In the genomic region with DNA sequence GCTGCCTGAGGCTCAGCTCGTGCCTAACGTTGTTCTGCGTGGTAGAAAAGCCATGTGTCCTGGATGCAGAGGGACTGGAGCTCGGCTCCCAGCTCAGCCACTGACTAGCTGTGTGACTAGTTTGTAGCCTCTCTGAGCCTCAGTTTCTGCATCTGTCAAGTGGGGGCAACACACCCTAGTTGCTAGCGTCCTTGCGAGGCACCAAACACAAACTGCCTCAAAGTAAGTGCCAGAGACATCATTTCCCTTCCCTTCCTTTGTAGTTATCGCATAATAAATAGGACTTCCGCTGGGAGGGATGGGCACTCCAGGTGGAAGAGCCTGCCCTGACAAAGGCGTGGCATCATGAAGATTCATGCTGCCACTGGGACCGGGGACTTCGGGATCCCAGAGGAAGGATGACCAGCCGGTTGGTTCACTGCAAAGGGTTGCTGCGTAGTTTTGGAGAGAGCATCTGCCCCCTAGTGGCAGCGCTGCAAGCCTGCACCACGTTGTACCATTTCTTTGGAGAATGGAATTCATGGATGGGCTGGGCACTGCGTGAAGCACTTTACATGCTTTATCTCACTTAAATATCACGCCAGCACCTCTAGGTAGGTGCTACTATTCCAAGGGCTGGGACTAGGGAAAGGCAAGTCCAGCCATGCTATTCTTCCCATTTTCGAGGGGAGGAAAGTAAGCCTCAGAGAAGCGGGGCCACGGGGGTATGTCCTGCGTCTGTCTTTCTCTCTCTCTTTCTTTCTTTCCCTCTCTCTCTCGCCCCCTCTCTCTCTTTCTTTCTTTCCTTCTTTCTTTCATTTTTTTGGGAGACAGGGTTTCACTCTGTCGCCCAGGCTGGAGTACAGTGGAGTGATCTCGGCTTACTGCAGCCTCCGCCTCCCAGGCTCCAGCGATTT, we compare ENCODE assay signal across 9 cellular contexts. TPM values are rescaled to one million over a fixed set of nuclear protein-coding genes. Genes with fewer than 3 reads are reported as not detected.
DNase-seq lines count a peak whose midpoint lies in the region; ATAC-seq and TF ChIP-seq lines count a peak whose summit lies in the region.
"Had no signal": no experiment of that assay in that cellular context is flagged by ENCODE, and none has a peak within 500 bp of the region (broad histone marks: within the 10 kb centered on the region; RNA-seq: fewer than 3 reads in every experiment).

No MANE protein-coding gene starts in this region.

- ATAC-seq in HG02678 (IDR thresholded peaks at IDR 0.05; ENCODE audit: unreplicated experiment) (peak; percentile 57), WTC11 (peak; percentile 95), left colon (peak; percentile 82), HG02571 (IDR thresholded peaks at IDR 0.05; ENCODE audit: unreplicated experiment) (no peak)

- no peak overlapping the region for H3K4me3 Mint-ChIP-seq in WTC11

- CTCF ChIA-PET in WTC11 (lab: Charles Lee): interaction anchor here (0.6 to 9.0 kb wide), 11 partner anchors 9 to 63 kb away, joined by 3 to 230 read pairs (median 4); a partner anchor contains a TSS

- H3K27ac Mint-ChIP-seq in WTC11: no peak overlapping the region

- peaks cover 4% of the 10 kb centered on the region; the same call in 1 of the 2 replicates for H3K27me3 Mint-ChIP-seq in WTC11 (ENCODE audit: low read depth)

- H3K27ac ChIP-seq in caudate nucleus (ENCODE audit: low read depth, low read length): no peak overlapping the region
- H3K27ac ChIP-seq: epithelial cell of prostate had no signal

- DNase-seq in ELR (ENCODE audit: low read depth) (peak; percentile 83), NCI-H2196 treated with DMSO at 0.1 percent for 48 hours (lab: John Stamatoyannopoulos, UW; ENCODE audit: unreplicated experiment) (peak; percentile 26), WTC11 (ENCODE audit: low spot score) (peak; percentile 69), caudate nucleus (lab: John Stamatoyannopoulos, UW) (peak in 48 of 61 donors; percentile 4 to 64 (median 25)), left colon (peak; percentile 46 to 56)
- DNase-seq in stimulated activated CD4-positive, alpha-beta T cell treated with anti-CD3 and anti-CD28 coated beads, Interleukin-2, amount 100 ng/mL, for 4 hours (ENCODE audit: low read depth): peak; percentile 45

- intact Hi-C loops in left colon (cut with DNase I, micrococcal nuclease): loop anchor here (5.0 to 10.0 kb wide), 2 partner anchors 57 to 64 kb away; no protein-coding TSS in a partner anchor

- no peaks in the 10 kb centered on the region for H3K36me3 Mint-ChIP-seq in WTC11

- H3K4me1 Mint-ChIP-seq in WTC11: 0 out of 2 replicates have a peak, but pooled peaks cover 3% of the 10 kb centered on the region

- POLR2A ChIA-PET in WTC11 (lab: Charles Lee): no interaction called here

- TF ChIP-seq CTCF in WTC11 (IDR thresholded peaks at IDR 0.05): peak; percentile 95

- no peaks in the 10 kb centered on the region for H3K9me3 Mint-ChIP-seq in WTC11

TF ChIP-seq in WTC11, 78 proteins besides CTCF, POLR2A, EP300 and RAD21:
- 0 out of 2 replicates have a peak, but pooled peaks have one; percentile 8 for TF ChIP-seq GTF2I (CRISPR knock-in tag; conservative IDR thresholded peaks at IDR 0.05)
- no peak for TF ChIP-seq ZNF121 (CRISPR knock-in tag; IDR thresholded peaks at IDR 0.05)
- TF ChIP-seq SP1 (CRISPR knock-in tag; conservative IDR thresholded peaks at IDR 0.05): 0 out of 2 replicates have a peak, but pooled peaks have one; percentile 29
- no peak for TF ChIP-seq OVOL2 (CRISPR knock-in tag; IDR thresholded peaks at IDR 0.05; ENCODE audit: borderline replicate concordance)
- TF ChIP-seq, protein P1, sequence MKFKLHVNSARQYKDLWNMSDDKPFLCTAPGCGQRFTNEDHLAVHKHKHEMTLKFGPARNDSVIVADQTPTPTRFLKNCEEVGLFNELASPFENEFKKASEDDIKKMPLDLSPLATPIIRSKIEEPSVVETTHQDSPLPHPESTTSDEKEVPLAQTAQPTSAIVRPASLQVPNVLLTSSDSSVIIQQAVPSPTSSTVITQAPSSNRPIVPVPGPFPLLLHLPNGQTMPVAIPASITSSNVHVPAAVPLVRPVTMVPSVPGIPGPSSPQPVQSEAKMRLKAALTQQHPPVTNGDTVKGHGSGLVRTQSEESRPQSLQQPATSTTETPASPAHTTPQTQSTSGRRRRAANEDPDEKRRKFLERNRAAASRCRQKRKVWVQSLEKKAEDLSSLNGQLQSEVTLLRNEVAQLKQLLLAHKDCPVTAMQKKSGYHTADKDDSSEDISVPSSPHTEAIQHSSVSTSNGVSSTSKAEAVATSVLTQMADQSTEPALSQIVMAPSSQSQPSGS (CRISPR knock-in tag; IDR thresholded peaks at IDR 0.05; ENCODE audit: borderline replicate concordance, low read depth): no peak

RNA-seq across cellular contexts. Expression of a gene that starts 4.6 kb away (rescaled TPM):
- total RNA-seq in WTC11 (2021) (not detected in 3 replicates), left colon (not detected)

RNA-seq across cellular contexts. Expression of a gene that starts 24.4 kb away (rescaled TPM):
- total RNA-seq in WTC11 (2021): 3.5 to 4.5 TPM (median 3.9 TPM) in 3 replicates
- 1 to 10 TPM; 2.0 to 4.7 TPM for total RNA-seq in left colon

RNA-seq across cellular contexts. Expression of a gene that starts 25.4 kb away (rescaled TPM):
- 0.37 to 0.73 TPM (median 0.71 TPM) in 3 replicates for total RNA-seq in WTC11 (2021)
- 10 to 100 TPM in 1 of 2 donors, 1 to 10 TPM in 1; 1.5 to 13.7 TPM for total RNA-seq in left colon

Comparison
In these comparisons a context has a peak if more than half of its experiments do, and no peak if none do; other contexts are left out.
1. DNase-seq: peak in every context shown above with its lines; median percentile 83 in ELR; 69 in WTC11; 51 in left colon; 45 in stimulated activated CD4-positive, alpha-beta T cell treated with anti-CD3 and anti-CD28 coated beads, Interleukin-2, amount 100 ng/mL, for 4 hours; 26 in NCI-H2196 treated with DMSO at 0.1 percent for 48 hours; 25 in caudate nucleus.